20 cellular contexts compared by ENCODE assay signal in genomic region chr3:172371544-172371943, GRCh38.
DNase-seq lines count a peak whose midpoint lies in the region; ATAC-seq, FAIRE-seq and TF ChIP-seq lines count a peak whose summit lies in the region.
"Had no signal": no experiment of that assay in that cellular context is flagged by ENCODE, and none has a peak within 500 bp of the region (broad histone marks: within the 10 kb centered on the region; RNA-seq: fewer than 3 reads in every experiment).

No MANE protein-coding gene starts in this region.

- peaks cover 13% of the 10 kb centered on the region for H3K4me1 Mint-ChIP-seq in astrocyte (ENCODE audit: low read depth, unreplicated experiment)
- no peaks in the 10 kb centered on the region for H3K4me1 Mint-ChIP-seq in activated T-cell treated with anti-CD3 and anti-CD28 coated beads, Interleukin-2, amount 50 U/mL, for 4 hours (ENCODE audit: low read depth)

- intact Hi-C loops in gastrocnemius medialis (cut with DNase I; ENCODE audit: low total_unique reads), result no loop called here

- peak overlapping the region; percentile 6 for H3K27ac Mint-ChIP-seq in astrocyte (ENCODE audit: unreplicated experiment)
- H3K27ac Mint-ChIP-seq: CD4-positive, alpha-beta T cell; CD8-positive, alpha-beta T cell had no signal

- peaks cover 27% of the 10 kb centered on the region for H3K36me3 Mint-ChIP-seq in astrocyte (ENCODE audit: low read depth, unreplicated experiment)
- peaks cover 33% of the 10 kb centered on the region for H3K36me3 Mint-ChIP-seq in activated T-cell treated with anti-CD3 and anti-CD28 coated beads, Interleukin-2, amount 50 U/mL, for 4 hours (ENCODE audit: insufficient read depth)

- H2AFZ ChIP-seq in astrocyte (ENCODE audit: low read depth, low read length), result no peak overlapping the region

- peak; percentile 53 to 64 for ATAC-seq in gastrocnemius medialis
- ATAC-seq in activated T-cell treated with anti-CD3 and anti-CD28 coated beads, Interleukin-2, amount 50 U/mL, for 4 hours, result no peak
- ATAC-seq: CD8-positive, alpha-beta T cell; GM12878 had no signal

- H3K9me3 ChIP-seq in astrocyte (ENCODE audit: insufficient read depth, low read depth, low read length) (no peaks in the 10 kb centered on the region), gastrocnemius medialis (no peaks in the 10 kb centered on the region), BE2C (no peaks in the 10 kb centered on the region)
- H3K9me3 ChIP-seq: BLaER1 treated with 17β-estradiol and CSF1 and Interleukin-3, amounts not matched to agents 10 nM and 100 nM; Caco-2 had no signal

- peaks cover 59% of the 10 kb centered on the region for H4K20me1 ChIP-seq in astrocyte (ENCODE audit: insufficient read depth, low read length)

- no peak overlapping the region for H3K9ac ChIP-seq in astrocyte (ENCODE audit: low read length)
- H3K9ac ChIP-seq: BLaER1 treated with 17β-estradiol and CSF1 and Interleukin-3, amounts not matched to agents 10 nM and 100 nM had no signal

- H3K36me3 ChIP-seq in astrocyte (ENCODE audit: insufficient read depth, low read length) (peaks cover 29% of the 10 kb centered on the region), gastrocnemius medialis (peaks cover 0 to 5% of the 10 kb centered on the region in 2 donors), BE2C (peaks cover 3% of the 10 kb centered on the region; the same call in 1 of the 2 replicates)

- H3K4me1 ChIP-seq in astrocyte (ENCODE audit: insufficient read depth, low read length) (peaks cover 4% of the 10 kb centered on the region), gastrocnemius medialis (peaks cover 48 to 57% of the 10 kb centered on the region in 2 donors), BE2C (peaks cover 9% of the 10 kb centered on the region)
- H3K4me1 ChIP-seq: BLaER1 treated with 17β-estradiol and CSF1 and Interleukin-3, amounts not matched to agents 10 nM and 100 nM; Caco-2 had no signal

- no peak overlapping the region for H3K4me3 Mint-ChIP-seq in astrocyte (ENCODE audit: unreplicated experiment)
- H3K4me3 Mint-ChIP-seq in activated T-cell treated with anti-CD3 and anti-CD28 coated beads, Interleukin-2, amount 50 U/mL, for 4 hours, result no peak overlapping the region
- H3K4me3 Mint-ChIP-seq: CD4-positive, alpha-beta T cell; CD8-positive, alpha-beta T cell had no signal

- H3K27ac ChIP-seq in astrocyte (ENCODE audit: low read depth, low read length) (no peak overlapping the region), gastrocnemius medialis (peak overlapping the region; percentile 80 to 89 (median 84))
- H3K27ac ChIP-seq: BLaER1 treated with 17β-estradiol and CSF1 and Interleukin-3, amounts not matched to agents 10 nM and 100 nM; C4-2B had no signal

- no peak overlapping the region for H3K4me3 ChIP-seq in astrocyte (ENCODE audit: insufficient read depth, low read depth, low read length)
- no peak overlapping the region for H3K4me3 ChIP-seq in gastrocnemius medialis
- H3K4me3 ChIP-seq in BE2C (ENCODE audit: low read depth, low read length), result no peak overlapping the region
- H3K4me3 ChIP-seq: BLaER1 treated with 17β-estradiol and CSF1 and Interleukin-3, amounts not matched to agents 10 nM and 100 nM; GM12878 had no signal

- H3K27me3 Mint-ChIP-seq in astrocyte (ENCODE audit: low read depth, unreplicated experiment), result no peaks in the 10 kb centered on the region
- no peaks in the 10 kb centered on the region for H3K27me3 Mint-ChIP-seq in activated T-cell treated with anti-CD3 and anti-CD28 coated beads, Interleukin-2, amount 50 U/mL, for 4 hours (ENCODE audit: low read depth)
- H3K27me3 Mint-ChIP-seq: CD4-positive, alpha-beta T cell had no signal

- TF ChIP-seq CTCF in astrocyte (IDR thresholded peaks at IDR 0.05; ENCODE audit: insufficient read depth, low read depth, low read length) (no peak), gastrocnemius medialis (IDR thresholded peaks at IDR 0.05 in 4 of 5, conservative IDR thresholded peaks at IDR 0.05 in 1 of 5) (no peak), BE2C (IDR thresholded peaks at IDR 0.05; ENCODE audit: low read depth, low read length) (no peak)

- peaks cover 4% of the 10 kb centered on the region for H3K79me2 ChIP-seq in astrocyte (ENCODE audit: insufficient read depth, low read length)

- DNase-seq in G401 (ENCODE audit: low spot score) (peak; percentile 13), astrocyte (ENCODE audit: low read depth) (no peak), gastrocnemius medialis (peak; percentile 81 to 87), BE2C (no peak)
- no peak for DNase-seq in activated T-cell treated with anti-CD3 and anti-CD28 coated beads, Interleukin-2, amount 50 U/mL, for 4 hours
- DNase-seq: 8988T; ACHN; Caco-2; Calu3; CD4-positive, alpha-beta T cell; CD8-positive, alpha-beta T cell; DMS79 treated with DMSO at 0.1 percent for 48 hours; GDM1 had no signal

- H3K9me3 Mint-ChIP-seq in astrocyte (ENCODE audit: unreplicated experiment), result no peaks in the 10 kb centered on the region
- no peaks in the 10 kb centered on the region for H3K9me3 Mint-ChIP-seq in activated T-cell treated with anti-CD3 and anti-CD28 coated beads, Interleukin-2, amount 50 U/mL, for 4 hours
- H3K9me3 Mint-ChIP-seq: CD4-positive, alpha-beta T cell; CD8-positive, alpha-beta T cell had no signal

- FAIRE-seq in astrocyte (lab: Jason Lieb, UNC), result no peak
- FAIRE-seq: A204.1, D721Med, GM12878, GM12892, GM18507 had no signal

- H3K27me3 ChIP-seq in astrocyte (ENCODE audit: insufficient read depth, low read length) (no peaks in the 10 kb centered on the region), gastrocnemius medialis (no peaks in the 10 kb centered on the region), BE2C (no peaks in the 10 kb centered on the region)
- H3K27me3 ChIP-seq: BLaER1 treated with 17β-estradiol and CSF1 and Interleukin-3, amounts not matched to agents 10 nM and 100 nM had no signal

- no peak for TF ChIP-seq POLR2A in gastrocnemius medialis (IDR thresholded peaks at IDR 0.05)

- in situ Hi-C loops in G401 (cut with HindIII; ENCODE audit: low sequenced_read_pairs) (no loop called here), gastrocnemius medialis (cut with MboI; ENCODE audit: low sequenced_read_pairs in 4 of 4) (no loop called here)

- no peak overlapping the region for H3K4me2 ChIP-seq in astrocyte (ENCODE audit: low read length)
- H3K4me2 ChIP-seq: BLaER1 treated with 17β-estradiol and CSF1 and Interleukin-3, amounts not matched to agents 10 nM and 100 nM had no signal

Comparison
In these comparisons a context has a peak if more than half of its experiments do, and no peak if none do; other contexts are left out.
1. DNase-seq: peak in G401 (single experiment) and gastrocnemius medialis (2 of 2); none in astrocyte (single experiment), BE2C (single experiment) and activated T-cell treated with anti-CD3 and anti-CD28 coated beads, Interleukin-2, amount 50 U/mL, for 4 hours (single experiment).
2. ATAC-seq: peak in gastrocnemius medialis (2 of 2); none in activated T-cell treated with anti-CD3 and anti-CD28 coated beads, Interleukin-2, amount 50 U/mL, for 4 hours (0 of 2).